In the genomic region with DNA sequence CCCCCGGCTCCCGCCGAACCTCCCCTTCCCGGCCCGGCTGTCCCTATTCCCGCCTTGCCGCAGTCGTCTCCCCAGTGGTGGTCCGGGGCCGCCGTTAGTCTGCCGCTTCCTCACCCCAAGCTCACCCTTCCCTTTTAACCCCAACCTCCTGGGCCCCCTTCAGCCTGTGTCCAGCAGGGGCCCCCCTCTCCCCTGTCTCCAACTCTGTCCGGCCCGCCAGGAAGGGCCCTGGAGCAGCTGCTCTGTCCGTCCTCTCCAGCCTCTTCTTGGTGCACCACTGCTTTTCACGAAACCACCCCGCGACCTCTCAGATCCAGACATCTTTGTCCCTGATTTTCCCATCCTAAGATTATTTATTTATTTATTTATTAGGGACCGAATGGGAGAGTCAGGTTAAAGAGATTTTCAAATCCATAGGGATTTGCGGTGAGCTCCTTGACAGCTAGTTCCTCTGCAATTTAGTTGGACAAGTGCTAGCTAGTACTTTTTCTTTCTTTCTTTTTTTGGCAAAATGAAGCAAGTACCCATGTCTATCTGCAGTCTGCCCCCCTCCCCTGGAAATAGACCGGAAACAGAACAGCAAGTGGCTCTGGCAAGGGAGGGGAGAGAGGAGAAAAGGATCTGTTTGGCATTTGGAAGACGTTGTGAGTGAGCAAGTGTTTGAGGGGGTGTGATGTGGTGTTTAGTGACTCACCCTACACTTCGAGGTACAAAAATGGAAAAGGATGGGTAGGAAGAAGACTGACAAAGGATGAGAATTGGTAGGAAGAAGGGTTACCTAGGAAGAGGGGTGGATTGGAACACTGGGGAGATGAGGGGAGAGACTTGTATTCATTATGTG, we compare ENCODE assay signal across 1 cellular context.
TF ChIP-seq lines count a peak whose summit lies in the region.

No MANE protein-coding gene starts in this region.

TF ChIP-seq in A549, 52 proteins besides CTCF, POLR2A, EP300 and RAD21 (continued from another document):
- TF ChIP-seq, protein P1, sequence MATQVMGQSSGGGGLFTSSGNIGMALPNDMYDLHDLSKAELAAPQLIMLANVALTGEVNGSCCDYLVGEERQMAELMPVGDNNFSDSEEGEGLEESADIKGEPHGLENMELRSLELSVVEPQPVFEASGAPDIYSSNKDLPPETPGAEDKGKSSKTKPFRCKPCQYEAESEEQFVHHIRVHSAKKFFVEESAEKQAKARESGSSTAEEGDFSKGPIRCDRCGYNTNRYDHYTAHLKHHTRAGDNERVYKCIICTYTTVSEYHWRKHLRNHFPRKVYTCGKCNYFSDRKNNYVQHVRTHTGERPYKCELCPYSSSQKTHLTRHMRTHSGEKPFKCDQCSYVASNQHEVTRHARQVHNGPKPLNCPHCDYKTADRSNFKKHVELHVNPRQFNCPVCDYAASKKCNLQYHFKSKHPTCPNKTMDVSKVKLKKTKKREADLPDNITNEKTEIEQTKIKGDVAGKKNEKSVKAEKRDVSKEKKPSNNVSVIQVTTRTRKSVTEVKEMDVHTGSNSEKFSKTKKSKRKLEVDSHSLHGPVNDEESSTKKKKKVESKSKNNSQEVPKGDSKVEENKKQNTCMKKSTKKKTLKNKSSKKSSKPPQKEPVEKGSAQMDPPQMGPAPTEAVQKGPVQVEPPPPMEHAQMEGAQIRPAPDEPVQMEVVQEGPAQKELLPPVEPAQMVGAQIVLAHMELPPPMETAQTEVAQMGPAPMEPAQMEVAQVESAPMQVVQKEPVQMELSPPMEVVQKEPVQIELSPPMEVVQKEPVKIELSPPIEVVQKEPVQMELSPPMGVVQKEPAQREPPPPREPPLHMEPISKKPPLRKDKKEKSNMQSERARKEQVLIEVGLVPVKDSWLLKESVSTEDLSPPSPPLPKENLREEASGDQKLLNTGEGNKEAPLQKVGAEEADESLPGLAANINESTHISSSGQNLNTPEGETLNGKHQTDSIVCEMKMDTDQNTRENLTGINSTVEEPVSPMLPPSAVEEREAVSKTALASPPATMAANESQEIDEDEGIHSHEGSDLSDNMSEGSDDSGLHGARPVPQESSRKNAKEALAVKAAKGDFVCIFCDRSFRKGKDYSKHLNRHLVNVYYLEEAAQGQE (IDR thresholded peaks at IDR 0.05): no peak
- TF ChIP-seq, protein P2, sequence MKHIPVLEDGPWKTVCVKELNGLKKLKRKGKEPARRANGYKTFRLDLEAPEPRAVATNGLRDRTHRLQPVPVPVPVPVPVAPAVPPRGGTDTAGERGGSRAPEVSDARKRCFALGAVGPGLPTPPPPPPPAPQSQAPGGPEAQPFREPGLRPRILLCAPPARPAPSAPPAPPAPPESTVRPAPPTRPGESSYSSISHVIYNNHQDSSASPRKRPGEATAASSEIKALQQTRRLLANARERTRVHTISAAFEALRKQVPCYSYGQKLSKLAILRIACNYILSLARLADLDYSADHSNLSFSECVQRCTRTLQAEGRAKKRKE (CRISPR knock-in tag; IDR thresholded peaks at IDR 0.05; ENCODE audit: low read depth): no peak
- TF ChIP-seq SMC3 (IDR thresholded peaks at IDR 0.05) (peak; percentile 58), PHF8 (IDR thresholded peaks at IDR 0.05; ENCODE audit: borderline replicate concordance, low read depth) (peak; percentile 39; the same call in 1 of the 2 replicates), FOSL2 (IDR thresholded peaks at IDR 0.05) (no peak), FOSL2 (CRISPR knock-in tag; IDR thresholded peaks at IDR 0.05) (0 out of 2 replicates have a peak, but pooled peaks have one; percentile 20), POLR2AphosphoS2 (conservative IDR thresholded peaks at IDR 0.05; ENCODE audit: low read length) (no peak)
TF ChIP-seq in A549: peak in this region for 4.
